Comparison of ENCODE assay signal across 10 cellular contexts in the genomic region with DNA sequence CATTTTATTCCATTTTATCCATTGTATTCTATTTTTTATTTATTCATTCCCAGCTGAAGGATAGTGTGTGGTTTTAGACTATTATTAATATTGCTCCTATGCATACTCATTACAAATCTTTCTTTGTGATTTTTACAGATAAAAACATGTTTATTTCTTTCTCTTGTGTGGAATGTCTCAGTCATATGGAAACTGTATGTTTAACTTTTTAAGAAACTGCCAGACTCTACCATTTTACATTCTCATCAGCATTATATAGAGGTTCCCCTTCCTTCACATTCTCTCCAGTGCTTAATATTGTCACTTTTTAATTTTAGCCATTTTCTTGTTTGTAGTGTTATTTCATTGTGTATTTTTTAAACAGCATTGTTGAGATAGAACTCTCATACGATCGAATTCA. TPM values are rescaled to one million over a fixed set of nuclear protein-coding genes. Genes with fewer than 3 reads are reported as not detected.
DNase-seq lines count a peak whose midpoint lies in the region; ATAC-seq and TF ChIP-seq lines count a peak whose summit lies in the region.
"Had no signal": no experiment of that assay in that cellular context is flagged by ENCODE, and none has a peak within 500 bp of the region (broad histone marks: within the 10 kb centered on the region; RNA-seq: fewer than 3 reads in every experiment).

No MANE protein-coding gene starts in this region.

- no peak overlapping the region for H2AFZ ChIP-seq in Loucy (ENCODE audit: low read length)

- TF ChIP-seq CTCF in Loucy (conservative IDR thresholded peaks at IDR 0.05; ENCODE audit: low read length) (no peak), coronary artery (IDR thresholded peaks at IDR 0.05) (no peak), stomach (IDR thresholded peaks at IDR 0.05) (no peak)

- no peaks in the 10 kb centered on the region for H3K9me3 ChIP-seq in Loucy (ENCODE audit: insufficient read depth, low read depth, low read length)
- no peaks in the 10 kb centered on the region for H3K9me3 ChIP-seq in mesodermal cell (ENCODE audit: control insufficient read depth, low read length)
- no peaks in the 10 kb centered on the region for H3K9me3 ChIP-seq in stomach

- H3K27me3 ChIP-seq in Loucy (ENCODE audit: insufficient read depth, low read length, poor library complexity, severe bottlenecking) (no peaks in the 10 kb centered on the region), stomach (no peaks in the 10 kb centered on the region)

- DNase-seq in coronary artery (ENCODE audit: low spot score) (no peak), stomach (no peak)
- DNase-seq: NCI-H1694 had no signal

- H3K27ac ChIP-seq in coronary artery (no peak overlapping the region), mesodermal cell (ENCODE audit: low read depth, low read length, severe bottlenecking) (peak overlapping the region; percentile 94), stomach (peak overlapping the region in 1 of 5 donors; percentile 26)
- H3K27ac ChIP-seq: RWPE1 had no signal

- intact Hi-C loops in stomach (cut with DNase I; ENCODE audit: low total_unique reads): no loop called here

- H3F3A ChIP-seq in Loucy (ENCODE audit: low read depth): no peaks in the 10 kb centered on the region

- no peaks in the 10 kb centered on the region for H3K9me2 ChIP-seq in Loucy (replicated peaks; ENCODE audit: low read depth, low read length)

- no peak for TF ChIP-seq EP300 in stomach (IDR thresholded peaks at IDR 0.05)

- H3K79me2 ChIP-seq in Loucy (ENCODE audit: insufficient read depth, low read length): peaks cover 37% of the 10 kb centered on the region

- H3K36me3 ChIP-seq in Loucy (ENCODE audit: insufficient read depth, low read length) (peaks cover 14% of the 10 kb centered on the region; the same call in 1 of the 2 replicates), mesodermal cell (ENCODE audit: control insufficient read depth, insufficient read depth, low read length) (peaks cover 21% of the 10 kb centered on the region), stomach (peaks cover 0 to 6% (median 5%) of the 10 kb centered on the region in 4 donors)

- H3K4me1 ChIP-seq in Loucy (ENCODE audit: insufficient read depth, low read length, poor library complexity, severe bottlenecking) (peaks cover 15% of the 10 kb centered on the region), mesodermal cell (ENCODE audit: control insufficient read depth, insufficient read depth, low read length, poor library complexity, severe bottlenecking) (peaks cover 30% of the 10 kb centered on the region), stomach (peaks cover 0 to 79% (median 44%) of the 10 kb centered on the region in 4 donors)

- TF ChIP-seq POLR2A in stomach (IDR thresholded peaks at IDR 0.05): no peak

- no peaks in the 10 kb centered on the region for H4K20me1 ChIP-seq in Loucy (ENCODE audit: insufficient read depth, low read length, poor library complexity, severe bottlenecking)

- peak overlapping the region; percentile 52 for H3K4me2 ChIP-seq in Loucy (ENCODE audit: low read depth, low read length, poor library complexity, severe bottlenecking)

- H3K4me3 ChIP-seq in Loucy (ENCODE audit: low read length, poor library complexity, severe bottlenecking) (peak overlapping the region; percentile 15), coronary artery (peak overlapping the region; percentile 61), mesodermal cell (ENCODE audit: extremely low read depth, insufficient read depth, low read length, poor library complexity, severe bottlenecking) (no peak overlapping the region), stomach (peak overlapping the region in 3 of 4 donors; percentile 7 to 19 (median 11))

- H3K9ac ChIP-seq in Loucy (ENCODE audit: low read depth, low read length, poor library complexity, severe bottlenecking): peak overlapping the region; percentile 27

- 57% methylated on average over 2 of the region's 2 CpGs; no CpG with 5 or more reads in 1 of the 2 experiments for WGBS in mesodermal cell (ENCODE audit: insufficient coverage in 2 of 2), 2 experiments
- 54 to 88% (median 76%) methylated on average over 2 of the region's 2 CpGs for WGBS in stomach, 5 donors

- ATAC-seq in HG02885 (IDR thresholded peaks at IDR 0.05; ENCODE audit: poor library complexity, unreplicated experiment) (no peak), GM18517 (IDR thresholded peaks at IDR 0.05; ENCODE audit: unreplicated experiment) (no peak), GM21825 (IDR thresholded peaks at IDR 0.05; ENCODE audit: unreplicated experiment) (no peak)
- ATAC-seq: activated T-helper 17 cell treated with anti-CD3 and anti-CD28 coated beads, Interleukin-2, amount 50 U/mL, for 72 hours had no signal

RNA-seq across cellular contexts. Expression of gene PALS1, which starts 26.7 kb away (rescaled TPM):
- polyA plus RNA-seq in mesodermal cell (2013, experiment 1 of 2): 20.2 TPM
- 22.4 TPM for polyA plus RNA-seq in mesodermal cell (2013, experiment 2 of 2)
- 10 to 100 TPM in 4 of 5 donors, 1 to 10 TPM in 1; 8.2 to 44.2 (median 26.8) TPM for total RNA-seq in stomach
- 1 to 10 TPM; 5.2 to 8.7 (median 8.0) TPM for polyA plus RNA-seq in stomach
